In genomic region chr6:47698342-47698787, GRCh38 we compare ENCODE assay signal across 12 cellular contexts. TPM values are rescaled to one million over a fixed set of nuclear protein-coding genes. Genes with fewer than 3 reads are reported as not detected.
DNase-seq lines count a peak whose midpoint lies in the region; ATAC-seq, FAIRE-seq and TF ChIP-seq lines count a peak whose summit lies in the region.
"Had no signal": no experiment of that assay in that cellular context is flagged by ENCODE, and none has a peak within 500 bp of the region (broad histone marks: within the 10 kb centered on the region; RNA-seq: fewer than 3 reads in every experiment).

A gene with protein sequence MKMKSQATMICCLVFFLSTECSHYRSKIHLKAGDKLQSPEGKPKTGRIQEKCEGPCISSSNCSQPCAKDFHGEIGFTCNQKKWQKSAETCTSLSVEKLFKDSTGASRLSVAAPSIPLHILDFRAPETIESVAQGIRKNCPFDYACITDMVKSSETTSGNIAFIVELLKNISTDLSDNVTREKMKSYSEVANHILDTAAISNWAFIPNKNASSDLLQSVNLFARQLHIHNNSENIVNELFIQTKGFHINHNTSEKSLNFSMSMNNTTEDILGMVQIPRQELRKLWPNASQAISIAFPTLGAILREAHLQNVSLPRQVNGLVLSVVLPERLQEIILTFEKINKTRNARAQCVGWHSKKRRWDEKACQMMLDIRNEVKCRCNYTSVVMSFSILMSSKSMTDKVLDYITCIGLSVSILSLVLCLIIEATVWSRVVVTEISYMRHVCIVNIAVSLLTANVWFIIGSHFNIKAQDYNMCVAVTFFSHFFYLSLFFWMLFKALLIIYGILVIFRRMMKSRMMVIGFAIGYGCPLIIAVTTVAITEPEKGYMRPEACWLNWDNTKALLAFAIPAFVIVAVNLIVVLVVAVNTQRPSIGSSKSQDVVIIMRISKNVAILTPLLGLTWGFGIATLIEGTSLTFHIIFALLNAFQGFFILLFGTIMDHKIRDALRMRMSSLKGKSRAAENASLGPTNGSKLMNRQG (plus strand): TSS chr6:47698580. CDS start chr6:47707246, 8,666 bp downstream.

- peaks cover 58% of the 10 kb centered on the region for H3K4me1 Mint-ChIP-seq in Calu3 (ENCODE audit: low read depth, unreplicated experiment)
- H3K4me1 Mint-ChIP-seq in CD4-positive, alpha-beta memory T cell: peaks cover 0 to 2% (median 0%) of the 10 kb centered on the region in 4 donors
- H3K4me1 Mint-ChIP-seq: activated naive CD8-positive, alpha-beta T cell treated with anti-CD3 and anti-CD28 coated beads for 36 hours; neural progenitor cell had no signal

- peaks cover 11% of the 10 kb centered on the region for H3K36me3 Mint-ChIP-seq in Calu3 (ENCODE audit: insufficient read depth, unreplicated experiment)
- H3K36me3 Mint-ChIP-seq in CD4-positive, alpha-beta memory T cell: no peaks in the 10 kb centered on the region
- H3K36me3 Mint-ChIP-seq: activated naive CD8-positive, alpha-beta T cell treated with anti-CD3 and anti-CD28 coated beads for 36 hours; neural progenitor cell had no signal

- no peaks in the 10 kb centered on the region for H3K9me3 Mint-ChIP-seq in Calu3 (ENCODE audit: low read depth, unreplicated experiment)
- H3K9me3 Mint-ChIP-seq in CD4-positive, alpha-beta memory T cell: no peaks in the 10 kb centered on the region
- H3K9me3 Mint-ChIP-seq: activated naive CD8-positive, alpha-beta T cell treated with anti-CD3 and anti-CD28 coated beads for 36 hours; neural progenitor cell had no signal

- no peak for TF ChIP-seq CTCF in Calu3 (IDR thresholded peaks at IDR 0.05; ENCODE audit: unreplicated experiment)
- no peak for TF ChIP-seq CTCF in GM12878 (IDR thresholded peaks at IDR 0.05 in 2 of 3, conservative IDR thresholded peaks at IDR 0.05 in 1 of 3; ENCODE audit: control insufficient read depth in 2 of 3, extremely low read depth in 1 of 3, insufficient read depth in 1 of 3, low read depth in 3 of 3, low read length in 3 of 3)
- TF ChIP-seq CTCF in body of pancreas (IDR thresholded peaks at IDR 0.05): no peak

- H3K36me3 ChIP-seq in GM12878 (ENCODE audit: control insufficient read depth in 2 of 2, insufficient read depth in 2 of 2, low read length in 1 of 2): no peaks in the 10 kb centered on the region
- no peaks in the 10 kb centered on the region for H3K36me3 ChIP-seq in body of pancreas (replicated peaks in 1 of 2; ENCODE audit: insufficient read depth in 1 of 2, low read depth in 2 of 2)
- no peaks in the 10 kb centered on the region for H3K36me3 ChIP-seq in CD4-positive, alpha-beta memory T cell (ENCODE audit: insufficient read depth, low read length)
- H3K36me3 ChIP-seq: neural progenitor cell had no signal

- no peaks in the 10 kb centered on the region for H3K27me3 Mint-ChIP-seq in Calu3 (ENCODE audit: unreplicated experiment)
- peaks cover 0 to 1% of the 10 kb centered on the region in 2 donors for H3K27me3 Mint-ChIP-seq in CD4-positive, alpha-beta memory T cell

- no peak within 1 kb of the TSS for H3K27ac ChIP-seq in GM12878 (ENCODE audit: control insufficient read depth, insufficient read depth)
- no peak within 1 kb of the TSS for H3K27ac ChIP-seq in body of pancreas
- H3K27ac ChIP-seq in CD4-positive, alpha-beta memory T cell (ENCODE audit: low read depth, low read length): no peak within 1 kb of the TSS
- H3K27ac ChIP-seq: neural progenitor cell had no signal

- peak within 1 kb of the TSS; percentile 92 for H3K27ac Mint-ChIP-seq in Calu3 (ENCODE audit: unreplicated experiment)
- no peak within 1 kb of the TSS for H3K27ac Mint-ChIP-seq in CD4-positive, alpha-beta memory T cell
- H3K27ac Mint-ChIP-seq: activated naive CD8-positive, alpha-beta T cell treated with anti-CD3 and anti-CD28 coated beads for 36 hours; neural progenitor cell had no signal

- BruUV-seq in Calu3 (replicated peaks; lab: Mats Ljungman, UMichigan): no TSS peak
- BruUV-seq in GM12878 (replicated peaks; lab: Mats Ljungman, UMichigan): no TSS peak

- no peak within 1 kb of the TSS for H2AFZ ChIP-seq in GM12878 (ENCODE audit: control insufficient read depth, low read depth, low read length)
- H2AFZ ChIP-seq: neural progenitor cell had no signal

- SMC1A ChIA-PET in GM12878 (lab: Charles Lee; ENCODE audit: uncharacterized antibody, unreplicated experiment): interaction anchor here (0.6 to 2.0 kb wide), 3 partner anchors 36 to 249 kb away, joined by 3 to 8 read pairs (median 5); no protein-coding TSS in a partner anchor

- H3K4me1 ChIP-seq in GM12878 (ENCODE audit: control insufficient read depth, insufficient read depth, low read length): peaks cover 4% of the 10 kb centered on the region
- no peaks in the 10 kb centered on the region for H3K4me1 ChIP-seq in body of pancreas
- H3K4me1 ChIP-seq in CD4-positive, alpha-beta memory T cell (ENCODE audit: insufficient read depth, low read length): no peaks in the 10 kb centered on the region
- H3K4me1 ChIP-seq: neural progenitor cell had no signal

- in situ Hi-C loops in GM12878 (cut with MboI): no loop called here

- H3K27me3 ChIP-seq in GM12878 (replicated peaks in 1 of 2; ENCODE audit: control insufficient read depth in 2 of 2, insufficient read depth in 2 of 2, low read length in 1 of 2) (no peaks in the 10 kb centered on the region), body of pancreas (no peaks in the 10 kb centered on the region)
- H3K27me3 ChIP-seq in CD4-positive, alpha-beta memory T cell (ENCODE audit: insufficient read depth, low read length): no peaks in the 10 kb centered on the region
- H3K27me3 ChIP-seq: neural progenitor cell had no signal

- no peak; the same call in 1 of the 3 replicates for ATAC-seq in GM12878
- no peak for ATAC-seq in body of pancreas
- ATAC-seq in HG03457 (IDR thresholded peaks at IDR 0.05; ENCODE audit: unreplicated experiment): no peak

- H3K4me3 ChIP-seq in GM12878: no peak within 1 kb of the TSS
- H3K4me3 ChIP-seq in body of pancreas: no peak within 1 kb of the TSS
- no peak within 1 kb of the TSS for H3K4me3 ChIP-seq in CD4-positive, alpha-beta memory T cell (ENCODE audit: low read length in 2 of 2)
- H3K4me3 ChIP-seq: neural progenitor cell had no signal

- FAIRE-seq in GM12878 (lab: Jason Lieb, UNC): no peak
- FAIRE-seq: TTC549 had no signal

- no peaks in the 10 kb centered on the region for H3K79me2 ChIP-seq in GM12878 (ENCODE audit: control insufficient read depth, insufficient read depth, low read length)

- POLR2A ChIA-PET in GM12878 (lab: Charles Lee): no interaction called here
- POLR2A ChIA-PET in CD4-positive, alpha-beta memory T cell (lab: Charles Lee; ENCODE audit: partially characterized antibody): no interaction called here

- TF ChIP-seq POLR2A in GM12878 (IDR thresholded peaks at IDR 0.05; ENCODE audit: low read depth, low read length) (no peak), body of pancreas (IDR thresholded peaks at IDR 0.05) (no peak)

- no peak within 1 kb of the TSS for H3K9ac ChIP-seq in GM12878 (ENCODE audit: control insufficient read depth, insufficient read depth, low read length)
- H3K9ac ChIP-seq: neural progenitor cell had no signal

- no peak for TF ChIP-seq RAD21 in GM12878 (IDR thresholded peaks at IDR 0.05; ENCODE audit: insufficient read depth, low read depth, low read length)

- intact Hi-C loops in Calu3 (cut with micrococcal nuclease; ENCODE audit: unreplicated experiment) (loop anchor here (2.0 kb wide), 1 partner anchor 64 kb away; no protein-coding TSS in a partner anchor), GM12878 (cut with micrococcal nuclease; ENCODE audit: unreplicated experiment) (no loop called here), body of pancreas (cut with DNase I) (no loop called here)
- intact Hi-C loops in CD4-positive, alpha-beta memory T cell (cut with micrococcal nuclease): no loop called here

- no peak for TF ChIP-seq EP300 in GM12878 (IDR thresholded peaks at IDR 0.05; ENCODE audit: borderline replicate concordance in 1 of 2, control insufficient read depth in 1 of 2, low read depth in 2 of 2, low read length in 2 of 2)

- CTCF ChIA-PET in Calu3 (lab: Charles Lee): no interaction called here
- CTCF ChIA-PET in GM12878 (lab: Yijun Ruan, JAX): interaction anchor here (1.2 kb wide), 2 partner anchors 36 to 51 kb away, joined by 3 to 5 read pairs; no protein-coding TSS in a partner anchor
- CTCF ChIA-PET in CD4-positive, alpha-beta memory T cell (lab: Charles Lee; ENCODE audit: partially characterized antibody): no interaction called here

- peak within 1 kb of the TSS; percentile 62 for H3K4me3 Mint-ChIP-seq in Calu3 (ENCODE audit: low read depth, unreplicated experiment)
- no peak within 1 kb of the TSS for H3K4me3 Mint-ChIP-seq in CD4-positive, alpha-beta memory T cell
- H3K4me3 Mint-ChIP-seq: activated naive CD8-positive, alpha-beta T cell treated with anti-CD3 and anti-CD28 coated beads for 36 hours; neural progenitor cell had no signal

- peak; percentile 61 for DNase-seq in Calu3
- DNase-seq in HT1080 (ENCODE audit: low read depth): peak; percentile 79
- no peak for DNase-seq in GM12878 (ENCODE audit: low read depth, low spot score)
- peak; percentile 50 for DNase-seq in mucosa of gallbladder (ENCODE audit: low spot score)
- no peak for DNase-seq in body of pancreas
- no peak for DNase-seq in CD4-positive, alpha-beta memory T cell
- DNase-seq in NCI-H2171 treated with DMSO at 0.1 percent for 48 hours (lab: John Stamatoyannopoulos, UW): no peak
- DNase-seq: activated naive CD8-positive, alpha-beta T cell treated with anti-CD3 and anti-CD28 coated beads for 36 hours; NCI-H1930 had no signal

- RAD21 ChIA-PET in GM12878 (lab: Charles Lee; ENCODE audit: unreplicated experiment): no interaction called here

- no peaks in the 10 kb centered on the region; the same call in 2 of the 3 replicates for H3K9me3 ChIP-seq in GM12878 (replicated peaks; ENCODE audit: control insufficient read depth, insufficient read depth, low read length)
- H3K9me3 ChIP-seq in body of pancreas: no peaks in the 10 kb centered on the region
- H3K9me3 ChIP-seq in CD4-positive, alpha-beta memory T cell (ENCODE audit: control insufficient read depth in 1 of 2, low read length in 2 of 2): no peaks in the 10 kb centered on the region

- H4K20me1 ChIP-seq in GM12878 (ENCODE audit: control insufficient read depth, insufficient read depth): no peaks in the 10 kb centered on the region

- no peak within 1 kb of the TSS for H3K4me2 ChIP-seq in GM12878 (ENCODE audit: control insufficient read depth, insufficient read depth)
- H3K4me2 ChIP-seq: neural progenitor cell had no signal

- 53% methylated on average over 5 of the region's 5 CpGs for WGBS in GM12878 (ENCODE audit: insufficient coverage, insufficient replicate concordance, low lambda C conversion rate, missing lambda C conversion rate)
- WGBS in body of pancreas, 2 donors: 74 to 83% methylated on average over 5 of the region's 5 CpGs

RNA-seq across cellular contexts. Expression of the gene that starts here (rescaled TPM):
- 7.3 and 8.0 TPM in 2 replicates for total RNA-seq in Calu3 (2022)
- 0.97 and 1.8 TPM in 2 replicates for total RNA-seq in HT1080 (2014; rRNA removed; shearing (Covaris generic))
- 2.5 and 3.0 TPM in 2 replicates for polyA plus RNA-seq in HT1080 (2015; cell fraction: cytosol; rRNA removed)
- 5.6 and 5.7 TPM in 2 replicates for polyA plus RNA-seq in HT1080 (2015; cell fraction: nucleus; rRNA removed)
- 0.46 and 0.54 TPM in 2 replicates for total RNA-seq in GM12878 (2013; cell fraction: nucleolus; rRNA removed)
- 0.06 TPM in 1 of 2 replicates, not detected in the other for total RNA-seq in GM12878 (2014; rRNA removed)
- 0.09 TPM in 1 of 2 replicates, not detected in the other for total RNA-seq in GM12878 (2014; rRNA removed; fragmentation: Illumina TruSeq; extraction: Trizol)
- not detected in 2 replicates for total RNA-seq in GM12878 (2021)
- polyA plus RNA-seq in GM12878 (2011; ENCODE audit: low read depth): 0.09 TPM
- 0.12 and 0.16 TPM in 2 replicates for polyA plus RNA-seq in GM12878 (2011; rRNA removed)
- polyA plus RNA-seq in GM12878 (2011; cell fraction: cytosol; rRNA removed): 0.05 and 0.09 TPM in 2 replicates
- polyA plus RNA-seq in GM12878 (2011; cell fraction: nucleus; rRNA removed): 0.10 and 0.19 TPM in 2 replicates
- 0.08 TPM in 1 of 2 replicates, not detected in the other for polyA plus RNA-seq in GM12878 (2012)
- polyA plus RNA-seq in GM12878 (2014; fragmentation: Illumina TruSeq; extraction: Trizol): 0.04 TPM in 1 of 2 replicates, not detected in the other
- under 1 TPM in 1 of 2 experiments, not detected in 1; 0.04 TPM for polyA plus RNA-seq in GM12878 (2014; fragmentation: Nextera tagmentation; extraction: Ambion mirVana)
- polyA plus RNA-seq in GM12878 (2014; rRNA removed): not detected in 2 replicates
- polyA plus RNA-seq in GM12878 (2016; fragmentation: Nextera tagmentation; extraction: Ambion mirVana): not detected
- 0.07 and 0.10 TPM in 2 replicates for polyA minus RNA-seq in GM12878 (2011; rRNA and poly(A)+ RNA removed)
- polyA minus RNA-seq in GM12878 (2011; cell fraction: cytosol; rRNA and poly(A)+ RNA removed): not detected in 2 replicates
- polyA minus RNA-seq in GM12878 (2011; cell fraction: nucleus; rRNA and poly(A)+ RNA removed): 0.12 TPM in 1 of 2 replicates, not detected in the other
- 0.52 TPM for total RNA-seq in mucosa of gallbladder
- not detected for total RNA-seq in body of pancreas
- total RNA-seq in CD4-positive, alpha-beta memory T cell: not detected
- polyA plus RNA-seq in CD4-positive, alpha-beta memory T cell: not detected
- total RNA-seq: activated naive CD8-positive, alpha-beta T cell treated with anti-CD3 and anti-CD28 coated beads for 36 hours had no signal

Comparison
In these comparisons a context has a peak if more than half of its experiments do, and no peak if none do; other contexts are left out.
1. Peak in DNase-seq in mucosa of gallbladder; RNA of the gene not detected or under 1 TPM.
2. DNase-seq: peak in Calu3 (single experiment) and HT1080 (single experiment); none in GM12878 (single experiment), body of pancreas (0 of 4), CD4-positive, alpha-beta memory T cell (0 of 5) and NCI-H2171 treated with DMSO at 0.1 percent for 48 hours (single experiment).